In genomic region chr20:50389437-50389807, GRCh38 we compare ENCODE assay signal across 20 cellular contexts.
DNase-seq lines count a peak whose midpoint lies in the region; ATAC-seq and TF ChIP-seq lines count a peak whose summit lies in the region.
"Had no signal": no experiment of that assay in that cellular context is flagged by ENCODE, and none has a peak within 500 bp of the region (broad histone marks: within the 10 kb centered on the region; RNA-seq: fewer than 3 reads in every experiment).

No MANE protein-coding gene starts in this region.

- H3K27me3 Mint-ChIP-seq in activated CD4-positive, alpha-beta memory T cell treated with anti-CD3 and anti-CD28 coated beads, Interleukin-2, amount 10 ng/mL, durations not matched to agents 7 days and 5 days = peaks cover 4% of the 10 kb centered on the region
- H3K27me3 Mint-ChIP-seq: type B pancreatic cell had no signal

- H3K4me1 Mint-ChIP-seq in activated CD4-positive, alpha-beta memory T cell treated with anti-CD3 and anti-CD28 coated beads, Interleukin-2, amount 10 ng/mL, durations not matched to agents 7 days and 5 days = peaks cover 55% of the 10 kb centered on the region

- peaks cover 5% of the 10 kb centered on the region for H3K4me1 ChIP-seq in right cardiac atrium (ENCODE audit: control insufficient read depth, insufficient read depth, low read length)
- H3K4me1 ChIP-seq: breast epithelium had no signal

- no peaks in the 10 kb centered on the region for H3K9me3 ChIP-seq in right cardiac atrium (ENCODE audit: control insufficient read depth, low read length)
- H3K9me3 ChIP-seq: breast epithelium, gastroesophageal sphincter had no signal

- 55% methylated on average over 7 of the region's 7 CpGs for WGBS in right cardiac atrium

- no peak for TF ChIP-seq CTCF in C4-2B (conservative IDR thresholded peaks at IDR 0.05)
- TF ChIP-seq CTCF in VCaP (conservative IDR thresholded peaks at IDR 0.05) = no peak
- no peak for TF ChIP-seq CTCF in omental fat pad (IDR thresholded peaks at IDR 0.05)

- no peak overlapping the region for H3K4me3 Mint-ChIP-seq in activated CD4-positive, alpha-beta memory T cell treated with anti-CD3 and anti-CD28 coated beads, Interleukin-2, amount 10 ng/mL, durations not matched to agents 7 days and 5 days
- H3K4me3 Mint-ChIP-seq: activated B cell treated with CpG ODN at 0.5 μM for 24 hours; activated naive CD8-positive, alpha-beta T cell treated with anti-CD3 and anti-CD28 coated beads for 36 hours; activated T-cell treated with anti-CD3 and anti-CD28 coated beads, Interleukin-2, amount 50 U/mL, for 72 hours; CD14-positive monocyte; naive B cell; stimulated activated memory B cell treated with anti-CD40 and anti-IgM and Interleukin-4, amounts not matched to agents 10 μg/mL and 1 μg/mL and 100 μg/mL, for 72 hours; type B pancreatic cell had no signal

- POLR2A ChIA-PET in activated CD4-positive, alpha-beta memory T cell treated with anti-CD3 and anti-CD28 coated beads, Interleukin-2, amount 10 ng/mL, durations not matched to agents 7 days and 5 days (lab: Charles Lee) = no interaction called here

- no peak overlapping the region for H3K4me3 ChIP-seq in right cardiac atrium (ENCODE audit: low read length)
- H3K4me3 ChIP-seq: breast epithelium, dorsolateral prefrontal cortex, gastroesophageal sphincter had no signal

- CTCF ChIA-PET in activated CD4-positive, alpha-beta memory T cell treated with anti-CD3 and anti-CD28 coated beads, Interleukin-2, amount 10 ng/mL, durations not matched to agents 7 days and 5 days (lab: Charles Lee) = no interaction called here

- no peaks in the 10 kb centered on the region for H3K27me3 ChIP-seq in right cardiac atrium (ENCODE audit: control insufficient read depth, insufficient read depth)
- H3K27me3 ChIP-seq: breast epithelium, dorsolateral prefrontal cortex, gastroesophageal sphincter had no signal

- DNase-seq in right cardiac atrium (peak; percentile 47 to 75 (median 72)), omental fat pad (ENCODE audit: low spot score) (no peak), SHP77 (lab: John Stamatoyannopoulos, UW) (no peak), NCI-H345 (lab: John Stamatoyannopoulos, UW) (no peak)
- DNase-seq in activated CD4-positive, alpha-beta memory T cell treated with anti-CD3 and anti-CD28 coated beads, Interleukin-2, amount 10 ng/mL, durations not matched to agents 7 days and 5 days = no peak
- DNase-seq: activated B cell treated with CpG ODN at 0.5 μM for 24 hours; activated CD8-positive, alpha-beta memory T cell treated with anti-CD3 and anti-CD28 coated beads for 24 hours; activated naive CD8-positive, alpha-beta T cell treated with anti-CD3 and anti-CD28 coated beads for 36 hours; activated T-cell treated with anti-CD3 and anti-CD28 coated beads, Interleukin-2, amount 50 U/mL, for 72 hours; DMS79; dorsolateral prefrontal cortex; naive B cell had no signal

- H3K27ac ChIP-seq in C4-2B (peak overlapping the region; percentile 31; the same call in 1 of the 2 replicates), VCaP (peak overlapping the region; percentile 34), right cardiac atrium (ENCODE audit: low read length) (peak overlapping the region; percentile 85)
- H3K27ac ChIP-seq: breast epithelium, dorsolateral prefrontal cortex, gastroesophageal sphincter had no signal

- no peak overlapping the region for H3K27ac Mint-ChIP-seq in activated CD4-positive, alpha-beta memory T cell treated with anti-CD3 and anti-CD28 coated beads, Interleukin-2, amount 10 ng/mL, durations not matched to agents 7 days and 5 days
- H3K27ac Mint-ChIP-seq: activated B cell treated with CpG ODN at 0.5 μM for 24 hours; activated naive CD8-positive, alpha-beta T cell treated with anti-CD3 and anti-CD28 coated beads for 36 hours; activated T-cell treated with anti-CD3 and anti-CD28 coated beads, Interleukin-2, amount 50 U/mL, for 72 hours; stimulated activated memory B cell treated with anti-CD40 and anti-IgM and Interleukin-4, amounts not matched to agents 10 μg/mL and 1 μg/mL and 100 μg/mL, for 72 hours had no signal

- ATAC-seq in right cardiac atrium (peak; percentile 80 to 86), omental fat pad (ENCODE audit: low FRiP score) (peak; percentile 68), GM18519 (IDR thresholded peaks at IDR 0.05; ENCODE audit: low FRiP score, unreplicated experiment) (no peak)
- ATAC-seq: activated T-cell treated with anti-CD3 and anti-CD28 coated beads, Interleukin-2, amount 50 U/mL, for 72 hours; gastroesophageal sphincter; stimulated activated memory B cell treated with anti-CD40 and anti-IgM and Interleukin-4, amounts not matched to agents 10 μg/mL and 1 μg/mL and 100 μg/mL, for 72 hours had no signal

- H3K36me3 Mint-ChIP-seq in activated CD4-positive, alpha-beta memory T cell treated with anti-CD3 and anti-CD28 coated beads, Interleukin-2, amount 10 ng/mL, durations not matched to agents 7 days and 5 days (ENCODE audit: low read depth) = no peaks in the 10 kb centered on the region
- H3K36me3 Mint-ChIP-seq: activated naive CD8-positive, alpha-beta T cell treated with anti-CD3 and anti-CD28 coated beads for 36 hours had no signal

- no peaks in the 10 kb centered on the region for H3K9me3 Mint-ChIP-seq in activated CD4-positive, alpha-beta memory T cell treated with anti-CD3 and anti-CD28 coated beads, Interleukin-2, amount 10 ng/mL, durations not matched to agents 7 days and 5 days
- H3K9me3 Mint-ChIP-seq: activated B cell treated with CpG ODN at 0.5 μM for 24 hours; activated naive CD8-positive, alpha-beta T cell treated with anti-CD3 and anti-CD28 coated beads for 36 hours; activated T-cell treated with anti-CD3 and anti-CD28 coated beads, Interleukin-2, amount 50 U/mL, for 72 hours; stimulated activated memory B cell treated with anti-CD40 and anti-IgM and Interleukin-4, amounts not matched to agents 10 μg/mL and 1 μg/mL and 100 μg/mL, for 72 hours had no signal

- intact Hi-C loops in right cardiac atrium (cut with DNase I) = loop anchor here in 1 of 4 donors (5.0 kb wide), 1 partner anchor 63 kb away; no protein-coding TSS in a partner anchor

Comparison
In these comparisons a context has a peak if more than half of its experiments do, and no peak if none do; other contexts are left out.
1. H3K27ac ChIP-seq: peak in every context shown above with its lines; median percentile 85 in right cardiac atrium; 34 in VCaP; 31 in C4-2B.
2. DNase-seq: peak in right cardiac atrium (3 of 3); none in omental fat pad (single experiment), SHP77 (0 of 2), NCI-H345 (single experiment) and activated CD4-positive, alpha-beta memory T cell treated with anti-CD3 and anti-CD28 coated beads, Interleukin-2, amount 10 ng/mL, durations not matched to agents 7 days and 5 days (single experiment).